ENCODE assay signal across 15 cellular contexts in genomic region chr10:79457256-79457785, GRCh38. TPM values are rescaled to one million over a fixed set of nuclear protein-coding genes. Genes with fewer than 3 reads are reported as not detected.
DNase-seq lines count a peak whose midpoint lies in the region; ATAC-seq and TF ChIP-seq lines count a peak whose summit lies in the region.
"Had no signal": no experiment of that assay in that cellular context is flagged by ENCODE, and none has a peak within 500 bp of the region (broad histone marks: within the 10 kb centered on the region; RNA-seq: fewer than 3 reads in every experiment).

No MANE protein-coding gene starts in this region.

- no peak overlapping the region for H3K18ac ChIP-seq in IMR-90 (ENCODE audit: low read depth, low read length)
- H3K18ac ChIP-seq in neuronal stem cell (ENCODE audit: low read length) = no peak overlapping the region

- CTCF ChIA-PET in IMR-90 (lab: Yijun Ruan, JAX) = interaction anchor here (1.2 kb wide), 1 partner anchor 10 kb away, joined by 3 read pairs; no protein-coding TSS in a partner anchor

- H4K8ac ChIP-seq in IMR-90 (ENCODE audit: low read depth in 2 of 2, low read length in 2 of 2) = no peak overlapping the region
- no peak overlapping the region for H4K8ac ChIP-seq in neuronal stem cell (ENCODE audit: low read depth, low read length)

- H4K20me1 ChIP-seq in IMR-90 (ENCODE audit: insufficient read depth, low read length) = no peaks in the 10 kb centered on the region

- TF ChIP-seq CTCF in IMR-90 (conservative IDR thresholded peaks at IDR 0.05; ENCODE audit: low read depth, low read length) (no peak), kidney epithelial cell (IDR thresholded peaks at IDR 0.05; ENCODE audit: insufficient read depth, low read length, poor library complexity, severe bottlenecking) (no peak)

- peaks cover 15% of the 10 kb centered on the region for H3K9me1 ChIP-seq in IMR-90 (ENCODE audit: insufficient read depth, low read length)

- dilution Hi-C loops in IMR-90 (cut with HindIII; ENCODE audit: low sequenced_read_pairs, unreplicated experiment) = no loop called here

- no peak for ATAC-seq in IMR-90 (ENCODE audit: low read depth)
- ATAC-seq in HG02571 (IDR thresholded peaks at IDR 0.05; ENCODE audit: unreplicated experiment) = no peak
- ATAC-seq: HCT116 had no signal

- H4K91ac ChIP-seq in IMR-90 (ENCODE audit: insufficient read depth, low read depth, low read length) (no peak overlapping the region), neuronal stem cell (ENCODE audit: low read depth, low read length, poor library complexity) (no peak overlapping the region)

- H2BK120ac ChIP-seq in IMR-90 (ENCODE audit: low read depth, low read length) (no peak overlapping the region), neuronal stem cell (ENCODE audit: low read depth, low read length) (no peak overlapping the region)

- H3K9ac ChIP-seq in IMR-90 (ENCODE audit: low read depth, low read length) = no peak overlapping the region
- H3K9ac ChIP-seq in neuronal stem cell (ENCODE audit: low read depth, low read length, poor library complexity) = no peak overlapping the region
- H3K9ac ChIP-seq: GM23248 had no signal

- no peak overlapping the region for H2BK12ac ChIP-seq in neuronal stem cell (ENCODE audit: low read length)

- no peak overlapping the region for H3K27ac ChIP-seq in IMR-90 (ENCODE audit: insufficient read depth, low read length)
- no peak overlapping the region for H3K27ac ChIP-seq in neuronal stem cell (replicated peaks; ENCODE audit: low read length)
- H3K27ac ChIP-seq: C4-2B, GM23248 had no signal

- H3K4ac ChIP-seq in IMR-90 (ENCODE audit: low read depth, low read length) (no peak overlapping the region), neuronal stem cell (ENCODE audit: low read length) (peak overlapping the region; percentile 17)

- no peak overlapping the region for H2BK20ac ChIP-seq in IMR-90 (ENCODE audit: low read depth, low read length)

- no peak for TF ChIP-seq POLR2A in IMR-90 (IDR thresholded peaks at IDR 0.05; ENCODE audit: low read depth, low read length)

- WGBS in IMR-90 (ENCODE audit: extremely low coverage in 2 of 2, insufficient read length in 1 of 2), 2 experiments = no CpG with 5 or more reads among the region's 7 CpGs
- WGBS in neuronal stem cell (ENCODE audit: extremely low coverage in 2 of 2, insufficient read length in 2 of 2, insufficient replicate concordance in 1 of 2), 2 donors = no CpG with 5 or more reads among the region's 7 CpGs

- no peak for TF ChIP-seq RAD21 in IMR-90 (IDR thresholded peaks at IDR 0.05; ENCODE audit: low read length)

- H3K79me1 ChIP-seq in IMR-90 (ENCODE audit: low read depth in 1 of 2, low read length in 2 of 2) = peaks cover 0 to 4% of the 10 kb centered on the region in 2 experiments; a peak in 1 of 4 replicates
- H3K79me1 ChIP-seq in neuronal stem cell (ENCODE audit: low read depth, low read length) = no peaks in the 10 kb centered on the region

- H2AK5ac ChIP-seq in IMR-90 (ENCODE audit: low read depth, low read length) (peak overlapping the region; percentile 49; the same call in 1 of the 2 replicates), neuronal stem cell (ENCODE audit: low read depth, low read length) (no peak overlapping the region)

- no peaks in the 10 kb centered on the region for H3K36me3 ChIP-seq in IMR-90 (ENCODE audit: control insufficient read depth, insufficient read depth, low read length)
- H3K36me3 ChIP-seq in kidney epithelial cell (ENCODE audit: control insufficient read depth, insufficient read depth, low read length) = no peaks in the 10 kb centered on the region
- H3K36me3 ChIP-seq in neuronal stem cell (replicated peaks in 1 of 2; ENCODE audit: control insufficient read depth in 2 of 2, insufficient read depth in 2 of 2, low read length in 2 of 2) = no peaks in the 10 kb centered on the region

- intact Hi-C loops in IMR-90 (cut with micrococcal nuclease) = no loop called here

- H3K23ac ChIP-seq in IMR-90 (ENCODE audit: low read depth, low read length) (no peak overlapping the region), neuronal stem cell (ENCODE audit: low read depth, low read length, poor library complexity) (no peak overlapping the region)

- no peak overlapping the region for H2BK5ac ChIP-seq in IMR-90 (ENCODE audit: low read depth, low read length, poor library complexity, severe bottlenecking)
- H2BK5ac ChIP-seq in neuronal stem cell (ENCODE audit: low read length) = no peak overlapping the region

- POLR2A ChIA-PET in IMR-90 (lab: Charles Lee; ENCODE audit: unreplicated experiment) = no interaction called here

- no peak overlapping the region for H3K14ac ChIP-seq in IMR-90 (replicated peaks; ENCODE audit: low read depth, low read length)
- no peak overlapping the region for H3K14ac ChIP-seq in neuronal stem cell (ENCODE audit: low read length)

- H3K4me1 ChIP-seq in IMR-90 (ENCODE audit: control insufficient read depth, insufficient read depth, low read length) (peaks cover 15% of the 10 kb centered on the region), neuronal stem cell (ENCODE audit: control insufficient read depth in 2 of 2, insufficient read depth in 1 of 2, low read depth in 1 of 2, low read length in 2 of 2) (peaks cover 0 to 1% of the 10 kb centered on the region in 2 donors)

- H2AK9ac ChIP-seq in IMR-90 (replicated peaks; ENCODE audit: low read depth, low read length, poor library complexity) = no peak overlapping the region

- H2BK15ac ChIP-seq in IMR-90 (ENCODE audit: low read depth, low read length) = no peak overlapping the region
- no peak overlapping the region for H2BK15ac ChIP-seq in neuronal stem cell (ENCODE audit: low read length)

- no peak overlapping the region for H3K4me2 ChIP-seq in IMR-90 (ENCODE audit: low read depth, low read length)
- H3K4me2 ChIP-seq in neuronal stem cell (ENCODE audit: insufficient read depth, low read length, poor library complexity, severe bottlenecking) = no peak overlapping the region

- BruUV-seq in IMR-90 (replicated peaks; lab: Mats Ljungman, UMichigan) = no TSS peak

- in situ Hi-C loops in ACHN (cut with HindIII; ENCODE audit: low pct_ligation_motif_present, low pct_unique_long_range_greater_than_20kb, low sequenced_read_pairs) = no loop called here
- in situ Hi-C loops in IMR-90 (cut with MboI; ENCODE audit: low sequenced_read_pairs) = no loop called here

- DNase-seq in ACHN (peak; percentile 85), IMR-90 (no peak), kidney epithelial cell (ENCODE audit: low read depth) (peak; percentile 35), neuronal stem cell (ENCODE audit: low spot score) (no peak), retina (no peak), C1 segment of cervical spinal cord (lab: John Stamatoyannopoulos, UW) (no peak)
- DNase-seq: Caco-2; CD8-positive, alpha-beta memory T cell; DMS53; GF-D8; GM23248; KG1 had no signal

- H2AFZ ChIP-seq in IMR-90 (replicated peaks; ENCODE audit: low read length, poor library complexity) (no peak overlapping the region), neuronal stem cell (ENCODE audit: low read length) (no peak overlapping the region)
- H2AFZ ChIP-seq: GM23248 had no signal

- H4K5ac ChIP-seq in IMR-90 (ENCODE audit: low read depth, low read length) = no peak overlapping the region

- no peak overlapping the region for H3K56ac ChIP-seq in IMR-90 (ENCODE audit: extremely low read depth, insufficient read depth, low read length)

- H3K4me3 ChIP-seq in IMR-90 (ENCODE audit: insufficient read depth, low read depth, low read length) (no peak overlapping the region), kidney epithelial cell (ENCODE audit: low read depth, low read length) (no peak overlapping the region), neuronal stem cell (ENCODE audit: low read length in 2 of 2) (no peak overlapping the region)
- H3K4me3 ChIP-seq: GM23248 had no signal

- no peaks in the 10 kb centered on the region for H3K9me3 ChIP-seq in IMR-90 (ENCODE audit: control insufficient read depth, insufficient read depth, low read length)
- no peaks in the 10 kb centered on the region for H3K9me3 ChIP-seq in neuronal stem cell (replicated peaks in 1 of 2; ENCODE audit: control insufficient read depth in 2 of 2, insufficient read depth in 1 of 2, low read depth in 1 of 2, low read length in 2 of 2)
- H3K9me3 ChIP-seq: Caco-2 had no signal

- H3K27me3 ChIP-seq in IMR-90 (ENCODE audit: control insufficient read depth, insufficient read depth, low read length) (no peaks in the 10 kb centered on the region), kidney epithelial cell (ENCODE audit: control insufficient read depth, insufficient read depth, low read length) (peaks cover 5% of the 10 kb centered on the region), neuronal stem cell (ENCODE audit: control insufficient read depth in 3 of 3, insufficient read depth in 3 of 3, low read depth in 1 of 3, low read length in 3 of 3) (peaks cover 0 to 43% (median 0%) of the 10 kb centered on the region in 3 experiments)

TF ChIP-seq in IMR-90, 13 proteins besides CTCF, POLR2A, EP300 and RAD21 (continues in another document):
- TF ChIP-seq BHLHE40 (IDR thresholded peaks at IDR 0.05; ENCODE audit: low read depth, low read length) (no peak), MXI1 (IDR thresholded peaks at IDR 0.05; ENCODE audit: borderline replicate concordance, low read depth, low read length) (no peak), FOS (IDR thresholded peaks at IDR 0.05; ENCODE audit: low read depth, low read length) (no peak), MAFK (IDR thresholded peaks at IDR 0.05; ENCODE audit: low read depth, low read length) (no peak), CHD1 (IDR thresholded peaks at IDR 0.05; ENCODE audit: low read depth, low read length) (no peak), CEBPB (IDR thresholded peaks at IDR 0.05; ENCODE audit: low read depth, low read length) (no peak), RCOR1 (IDR thresholded peaks at IDR 0.05; ENCODE audit: insufficient replicate concordance, low read length) (no peak), RFX5 (IDR thresholded peaks at IDR 0.05; ENCODE audit: low read depth, low read length) (no peak)

RNA-seq across cellular contexts. Expression of gene ZCCHC24, which starts 11.9 kb away (rescaled TPM):
- 12.2 and 15.1 TPM in 2 replicates for total RNA-seq in IMR-90 (2012; rRNA removed)
- polyA plus RNA-seq in IMR-90 (2012; rRNA removed) = 25.9 and 29.9 TPM in 2 replicates
- polyA plus RNA-seq in IMR-90 (2012; cell fraction: cytosol; rRNA removed) = 19.8 and 29.3 TPM in 2 replicates
- 22.4 and 28.3 TPM in 2 replicates for polyA plus RNA-seq in IMR-90 (2012; cell fraction: nucleus; rRNA removed; ENCODE audit: low replicate concordance)
- total RNA-seq in kidney epithelial cell = 6.2 and 8.6 TPM in 2 replicates
- 10.6 TPM for polyA plus RNA-seq in neuronal stem cell (2013, experiment 1 of 2)
- polyA plus RNA-seq in neuronal stem cell (2013, experiment 2 of 2) = 10.3 TPM

RNA-seq across cellular contexts. Expression of gene EIF5AL1, which starts 55.0 kb away (rescaled TPM):
- 1.1 and 1.7 TPM in 2 replicates for total RNA-seq in IMR-90 (2012; rRNA removed)
- 0.59 and 1.4 TPM in 2 replicates for polyA plus RNA-seq in IMR-90 (2012; rRNA removed)
- 0.14 and 0.64 TPM in 2 replicates for polyA plus RNA-seq in IMR-90 (2012; cell fraction: cytosol; rRNA removed)
- 0.45 and 0.69 TPM in 2 replicates for polyA plus RNA-seq in IMR-90 (2012; cell fraction: nucleus; rRNA removed; ENCODE audit: low replicate concordance)
- 0.38 and 0.41 TPM in 2 replicates for total RNA-seq in kidney epithelial cell
- 0.38 TPM for polyA plus RNA-seq in neuronal stem cell (2013, experiment 1 of 2)
- 0.39 TPM for polyA plus RNA-seq in neuronal stem cell (2013, experiment 2 of 2)

Comparison
In these comparisons a context has a peak if more than half of its experiments do, and no peak if none do; other contexts are left out.
1. DNase-seq: peak in ACHN (single experiment) and kidney epithelial cell (single experiment); none in IMR-90 (single experiment), neuronal stem cell (single experiment), retina (single experiment) and C1 segment of cervical spinal cord (0 of 14).